Comparison of ENCODE assay signal across 8 cellular contexts in genomic region chr11:88414385-88414861, GRCh38.
DNase-seq lines count a peak whose midpoint lies in the region; ATAC-seq and TF ChIP-seq lines count a peak whose summit lies in the region.

No MANE protein-coding gene starts in this region.

- no peaks in the 10 kb centered on the region for H3K9me3 Mint-ChIP-seq in stimulated activated effector memory CD8-positive, alpha-beta T cell treated with anti-CD3 and anti-CD28 coated beads, Interleukin-12 subunit alpha, Interleukin-12 subunit beta, amount 100 ng/mL, for 72 hours

- H3K36me3 Mint-ChIP-seq in stimulated activated effector memory CD8-positive, alpha-beta T cell treated with anti-CD3 and anti-CD28 coated beads, Interleukin-12 subunit alpha, Interleukin-12 subunit beta, amount 100 ng/mL, for 72 hours, result no peaks in the 10 kb centered on the region

- H3K9ac ChIP-seq in fibroblast of lung (ENCODE audit: insufficient read depth, low read length), result no peak overlapping the region

- no peaks in the 10 kb centered on the region for H4K20me1 ChIP-seq in fibroblast of lung (ENCODE audit: control insufficient read depth, extremely low read depth, insufficient read depth, low read length)

- H2AFZ ChIP-seq in fibroblast of lung (ENCODE audit: low read length), result no peak overlapping the region

- H3K4me3 Mint-ChIP-seq in stimulated activated effector memory CD8-positive, alpha-beta T cell treated with anti-CD3 and anti-CD28 coated beads, Interleukin-12 subunit alpha, Interleukin-12 subunit beta, amount 100 ng/mL, for 72 hours, result peak overlapping the region; percentile 52

- peak; percentile 70 for DNase-seq in EH (ENCODE audit: low read depth)
- DNase-seq in RPMI7951 (ENCODE audit: low read depth), result peak; percentile 48
- DNase-seq in fibroblast of lung (ENCODE audit: low read depth in 2 of 2), result peak; percentile 78 to 81
- no peak for DNase-seq in stimulated activated effector memory CD8-positive, alpha-beta T cell treated with anti-CD3 and anti-CD28 coated beads, Interleukin-12 subunit alpha, Interleukin-12 subunit beta, amount 100 ng/mL, for 72 hours (ENCODE audit: low spot score in 2 of 2)
- no peak for DNase-seq in NCI-H2227 (lab: John Stamatoyannopoulos, UW; ENCODE audit: unreplicated experiment)
- DNase-seq in DMS79 treated with DMSO at 0.1 percent for 48 hours (lab: John Stamatoyannopoulos, UW), result no peak
- DNase-seq in NK-92 (lab: John Stamatoyannopoulos, UW; ENCODE audit: unreplicated experiment), result no peak

- no peaks in the 10 kb centered on the region for H3K9me3 ChIP-seq in fibroblast of lung (ENCODE audit: control insufficient read depth, insufficient read depth, low read depth, low read length)

- H3K4me2 ChIP-seq in fibroblast of lung (ENCODE audit: extremely low read depth, insufficient read depth, low read length), result no peak overlapping the region

- no peak for TF ChIP-seq CTCF in fibroblast of lung (conservative IDR thresholded peaks at IDR 0.05 in 1 of 2, IDR thresholded peaks at IDR 0.05 in 1 of 2; ENCODE audit: low read depth in 1 of 2, low read length in 2 of 2)

- H3K79me2 ChIP-seq in fibroblast of lung (ENCODE audit: control insufficient read depth, insufficient read depth, low read length), result no peaks in the 10 kb centered on the region

- no peaks in the 10 kb centered on the region for H3K27me3 ChIP-seq in fibroblast of lung (ENCODE audit: control insufficient read depth, insufficient read depth, low read length)

- H3K4me1 ChIP-seq in fibroblast of lung (ENCODE audit: control insufficient read depth, extremely low read depth, insufficient read depth, low read length), result peaks cover 5% of the 10 kb centered on the region

- H3K4me3 ChIP-seq in fibroblast of lung (replicated peaks in 1 of 4; ENCODE audit: control extremely low read depth in 1 of 4, insufficient read depth in 1 of 4, low read depth in 3 of 4, low read length in 4 of 4), result no peak overlapping the region

- H3K27ac Mint-ChIP-seq in stimulated activated effector memory CD8-positive, alpha-beta T cell treated with anti-CD3 and anti-CD28 coated beads, Interleukin-12 subunit alpha, Interleukin-12 subunit beta, amount 100 ng/mL, for 72 hours, result peak overlapping the region; percentile 50

- no peak overlapping the region for H3K27ac ChIP-seq in fibroblast of lung (ENCODE audit: insufficient read depth, low read length)

- ATAC-seq in HG02852 (IDR thresholded peaks at IDR 0.05; ENCODE audit: unreplicated experiment), result peak; percentile 67
- peak; percentile 66 for ATAC-seq in stimulated activated effector memory CD8-positive, alpha-beta T cell treated with anti-CD3 and anti-CD28 coated beads, Interleukin-12 subunit alpha, Interleukin-12 subunit beta, amount 100 ng/mL, for 72 hours

- H3K4me1 Mint-ChIP-seq in stimulated activated effector memory CD8-positive, alpha-beta T cell treated with anti-CD3 and anti-CD28 coated beads, Interleukin-12 subunit alpha, Interleukin-12 subunit beta, amount 100 ng/mL, for 72 hours, result peaks cover 32% of the 10 kb centered on the region

- H3K36me3 ChIP-seq in fibroblast of lung (ENCODE audit: control insufficient read depth, insufficient read depth, low read length), result no peaks in the 10 kb centered on the region

Comparison
In these comparisons a context has a peak if more than half of its experiments do, and no peak if none do; other contexts are left out.
1. DNase-seq: peak in EH (single experiment), RPMI7951 (single experiment) and fibroblast of lung (2 of 2); none in stimulated activated effector memory CD8-positive, alpha-beta T cell treated with anti-CD3 and anti-CD28 coated beads, Interleukin-12 subunit alpha, Interleukin-12 subunit beta, amount 100 ng/mL, for 72 hours (0 of 2), NCI-H2227 (single experiment), DMS79 treated with DMSO at 0.1 percent for 48 hours (single experiment) and NK-92 (single experiment).